Comparison of ENCODE assay signal across 24 cellular contexts in genomic region chr6:74928203-74928602, GRCh38.
"Had no signal": no experiment of that assay in that cellular context is flagged by ENCODE, and none has a peak within 500 bp of the region (broad histone marks: within the 10 kb centered on the region; RNA-seq: fewer than 3 reads in every experiment).

No MANE protein-coding gene starts in this region.

- H3K36me3 Mint-ChIP-seq: immature natural killer cell; memory B cell; naive thymus-derived CD4-positive, alpha-beta T cell had no signal

- H3K9me3 ChIP-seq: esophagus muscularis mucosa, gastroesophageal sphincter, heart left ventricle, left lung, lower lobe of right lung had no signal

- H2AFZ ChIP-seq: hepatocyte had no signal

- H3K4me2 ChIP-seq: hepatocyte had no signal

- H3K27ac Mint-ChIP-seq: immature natural killer cell; memory B cell; naive thymus-derived CD4-positive, alpha-beta T cell had no signal

- H3K4me3 ChIP-seq: coronary artery, dorsolateral prefrontal cortex, esophagus muscularis mucosa, gastroesophageal sphincter, heart left ventricle, hepatocyte, left lung, lower lobe of right lung had no signal

- H3K4me3 Mint-ChIP-seq: immature natural killer cell; memory B cell; naive thymus-derived CD4-positive, alpha-beta T cell had no signal

- H3K9me3 Mint-ChIP-seq: memory B cell had no signal

- DNase-seq: dermis blood vessel endothelial cell; dorsolateral prefrontal cortex; effector CD4-positive, alpha-beta T cell; effector memory CD4-positive, alpha-beta T cell; foreskin keratinocyte; heart left ventricle; hypothalamus; immature natural killer cell; islet precursor cell; left cardiac atrium; left lung; left ventricle myocardium superior; lower lobe of right lung; mesendoderm; midbrain; naive thymus-derived CD4-positive, alpha-beta T cell had no signal

- ATAC-seq: foreskin keratinocyte; gastroesophageal sphincter; heart left ventricle; left cardiac atrium; left lung; left ventricle myocardium superior; lower lobe of right lung; naive thymus-derived CD4-positive, alpha-beta T cell had no signal

- H3K79me2 ChIP-seq: hepatocyte had no signal

- H3K27me3 ChIP-seq: esophagus muscularis mucosa, foreskin keratinocyte, gastroesophageal sphincter, heart left ventricle, hepatocyte, left lung had no signal

- FAIRE-seq: colon, endothelial cell of umbilical vein, frontal cortex had no signal

- H3K4me1 ChIP-seq: gastroesophageal sphincter, heart left ventricle, left lung, lower lobe of right lung had no signal

- H3K27me3 Mint-ChIP-seq: memory B cell had no signal

- H3K27ac ChIP-seq: coronary artery, dorsolateral prefrontal cortex, esophagus muscularis mucosa, foreskin keratinocyte, gastroesophageal sphincter, heart left ventricle, hepatocyte, left lung, lower lobe of right lung had no signal

- H3K36me3 ChIP-seq: esophagus muscularis mucosa, gastroesophageal sphincter, heart left ventricle, left lung, lower lobe of right lung had no signal

- H3K4me1 Mint-ChIP-seq: immature natural killer cell, memory B cell had no signal
